ENCODE assay signal across 8 cellular contexts in genomic region chr1:16677552-16678423, GRCh38. TPM values are rescaled to one million over a fixed set of nuclear protein-coding genes. Genes with fewer than 3 reads are reported as not detected.
DNase-seq lines count a peak whose midpoint lies in the region; ATAC-seq and TF ChIP-seq lines count a peak whose summit lies in the region.

No MANE protein-coding gene starts in this region.

- intact Hi-C loops in Right ventricle myocardium inferior (cut with DNase I) = no loop called here
- intact Hi-C loops in cardiac septum (cut with DNase I) = no loop called here

- DNase-seq in Right ventricle myocardium inferior (ENCODE audit: missing footprints) (peak; percentile 16), cardiac septum (ENCODE audit: low spot score) (no peak), NAMALWA (ENCODE audit: low spot score) (peak; percentile 75), activated T-cell treated with anti-CD3 and anti-CD28 coated beads for 4 hours (peak; percentile 27), glutamatergic neuron (no peak), occipital lobe (lab: John Stamatoyannopoulos, UW) (no peak)
- peak; percentile 56 for DNase-seq in stimulated activated CD4-positive, alpha-beta T cell treated with anti-CD3 and anti-CD28 coated beads, Interleukin-4, amount 100 ng/mL, for 1 hour

- no peak for TF ChIP-seq CTCF in glutamatergic neuron (IDR thresholded peaks at IDR 0.05; ENCODE audit: partially characterized antibody, unreplicated experiment)

- no peaks in the 10 kb centered on the region for H3K36me3 Mint-ChIP-seq in glutamatergic neuron (ENCODE audit: unreplicated experiment)

- H3K27ac Mint-ChIP-seq in glutamatergic neuron (ENCODE audit: unreplicated experiment) = peak overlapping the region; percentile 49

- ATAC-seq in Right ventricle myocardium inferior (peak; percentile 31), GM21447 (IDR thresholded peaks at IDR 0.05; ENCODE audit: unreplicated experiment) (no peak)

- H3K27me3 Mint-ChIP-seq in glutamatergic neuron (ENCODE audit: unreplicated experiment) = peaks cover 7% of the 10 kb centered on the region

- no peak overlapping the region for H3K4me3 Mint-ChIP-seq in glutamatergic neuron (ENCODE audit: unreplicated experiment)

- peaks cover 2% of the 10 kb centered on the region for H3K4me1 Mint-ChIP-seq in glutamatergic neuron (ENCODE audit: low read depth, unreplicated experiment)

- peaks cover 3% of the 10 kb centered on the region for H3K9me3 Mint-ChIP-seq in glutamatergic neuron (ENCODE audit: unreplicated experiment)

RNA-seq across cellular contexts. Expression of gene RNU1-3, which starts 11.0 kb away (rescaled TPM):
- total RNA-seq in Right ventricle myocardium inferior = 4,572 TPM
- 6,195 TPM for total RNA-seq in cardiac septum
- total RNA-seq in glutamatergic neuron (ENCODE audit: unreplicated experiment) = 3,598 TPM
- under 0.01 TPM for total RNA-seq in occipital lobe

Comparison
In these comparisons a context has a peak if more than half of its experiments do, and no peak if none do; other contexts are left out.
1. DNase-seq: peak in Right ventricle myocardium inferior (single experiment), NAMALWA (single experiment), activated T-cell treated with anti-CD3 and anti-CD28 coated beads for 4 hours (single experiment) and stimulated activated CD4-positive, alpha-beta T cell treated with anti-CD3 and anti-CD28 coated beads, Interleukin-4, amount 100 ng/mL, for 1 hour (single experiment); none in cardiac septum (single experiment), glutamatergic neuron (single experiment) and occipital lobe (single experiment).
2. RNA of gene RNU1-3, which starts 11.0 kb away (total RNA-seq): 6,195 TPM in cardiac septum (single experiment), 4,572 TPM in Right ventricle myocardium inferior (single experiment) and 3,598 TPM in glutamatergic neuron (single experiment); under 0.01 TPM in occipital lobe (single experiment); every median in the first group is over 1,000 times any median in the second.